17 cellular contexts compared by ENCODE assay signal in the genomic region with DNA sequence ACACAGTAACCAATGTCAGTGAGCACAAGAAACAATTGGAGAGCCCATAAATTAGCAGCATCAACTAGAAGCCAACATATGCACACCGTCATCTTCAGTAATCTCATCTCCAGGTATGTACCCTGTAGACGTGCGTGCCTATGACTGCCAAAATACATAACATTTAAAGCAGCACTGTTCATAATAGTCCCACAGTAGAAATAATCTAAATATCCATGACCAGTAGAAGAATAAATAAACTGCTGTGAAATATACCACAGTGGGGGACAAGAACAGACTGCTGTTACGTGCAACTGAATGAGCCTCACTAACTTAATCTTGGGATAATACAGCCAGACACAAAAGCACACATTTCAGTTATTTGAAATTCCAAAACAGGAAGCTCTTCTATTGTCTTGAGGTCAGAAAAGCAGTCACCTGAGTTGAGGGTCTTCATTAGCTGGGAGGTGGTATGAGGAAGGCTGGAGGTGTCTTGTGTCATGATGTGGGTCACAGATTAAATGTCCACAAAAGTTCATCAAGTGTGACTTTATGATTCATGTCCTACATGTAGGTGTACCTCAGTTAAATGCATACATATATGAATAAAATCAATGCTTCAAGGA.
DNase-seq lines count a peak whose midpoint lies in the region; ATAC-seq, FAIRE-seq and TF ChIP-seq lines count a peak whose summit lies in the region.
"Had no signal": no experiment of that assay in that cellular context is flagged by ENCODE, and none has a peak within 500 bp of the region (broad histone marks: within the 10 kb centered on the region; RNA-seq: fewer than 3 reads in every experiment).

No MANE protein-coding gene starts in this region.

- H3K4me3 ChIP-seq in GM23248: no peak overlapping the region
- H3K4me3 ChIP-seq in fibroblast of lung (replicated peaks in 1 of 4; ENCODE audit: control extremely low read depth in 1 of 4, insufficient read depth in 1 of 4, low read depth in 3 of 4, low read length in 4 of 4): no peak overlapping the region
- H3K4me3 ChIP-seq in osteoblast (ENCODE audit: insufficient read depth, low read length): no peak overlapping the region
- H3K4me3 ChIP-seq in body of pancreas: no peak overlapping the region
- no peak overlapping the region for H3K4me3 ChIP-seq in dorsolateral prefrontal cortex
- no peak overlapping the region for H3K4me3 ChIP-seq in H7 (ENCODE audit: insufficient read depth, low read depth, low read length)
- H3K4me3 ChIP-seq: Peyer's patch had no signal

- no peak for TF ChIP-seq CTCF in fibroblast of lung (conservative IDR thresholded peaks at IDR 0.05 in 1 of 2, IDR thresholded peaks at IDR 0.05 in 1 of 2; ENCODE audit: low read depth in 1 of 2, low read length in 2 of 2)
- no peak for TF ChIP-seq CTCF in osteoblast (IDR thresholded peaks at IDR 0.05; ENCODE audit: extremely low read depth, low read depth, low read length)
- TF ChIP-seq CTCF in body of pancreas (IDR thresholded peaks at IDR 0.05): no peak
- TF ChIP-seq CTCF in dorsolateral prefrontal cortex (IDR thresholded peaks at IDR 0.05 in 54 of 56, conservative IDR thresholded peaks at IDR 0.05 in 2 of 56; ENCODE audit: low read depth in 1 of 56, partially characterized antibody in 56 of 56): no peak

- peaks cover 16% of the 10 kb centered on the region for H3F3A ChIP-seq in GM23248 (ENCODE audit: insufficient read depth)

- H3K4me1 ChIP-seq in GM23248 (ENCODE audit: insufficient read depth) (peaks cover 22% of the 10 kb centered on the region), fibroblast of lung (ENCODE audit: control insufficient read depth, extremely low read depth, insufficient read depth, low read length) (peaks cover 9% of the 10 kb centered on the region), osteoblast (ENCODE audit: insufficient read depth, low read length) (peaks cover 13% of the 10 kb centered on the region), body of pancreas (no peaks in the 10 kb centered on the region)
- H3K4me1 ChIP-seq: Peyer's patch had no signal

- H3K36me3 ChIP-seq in GM23248 (ENCODE audit: low read depth) (no peaks in the 10 kb centered on the region), fibroblast of lung (ENCODE audit: control insufficient read depth, insufficient read depth, low read length) (no peaks in the 10 kb centered on the region), osteoblast (ENCODE audit: insufficient read depth, low read length) (no peaks in the 10 kb centered on the region), body of pancreas (replicated peaks in 1 of 2; ENCODE audit: insufficient read depth in 1 of 2, low read depth in 2 of 2) (no peaks in the 10 kb centered on the region), H7 (replicated peaks; ENCODE audit: control insufficient read depth, insufficient read depth, low read length) (no peaks in the 10 kb centered on the region)
- H3K36me3 ChIP-seq: BE2C, Peyer's patch had no signal

- H4K20me1 ChIP-seq in GM23248 (ENCODE audit: insufficient read depth) (no peaks in the 10 kb centered on the region), fibroblast of lung (ENCODE audit: control insufficient read depth, extremely low read depth, insufficient read depth, low read length) (no peaks in the 10 kb centered on the region), osteoblast (ENCODE audit: insufficient read depth, low read length) (no peaks in the 10 kb centered on the region)

- peak overlapping the region; percentile 64 for H3K9ac ChIP-seq in GM23248
- H3K9ac ChIP-seq in fibroblast of lung (ENCODE audit: insufficient read depth, low read length): no peak overlapping the region

- H3K27me3 ChIP-seq in GM23248 (replicated peaks; ENCODE audit: insufficient read depth) (no peaks in the 10 kb centered on the region), fibroblast of lung (ENCODE audit: control insufficient read depth, insufficient read depth, low read length) (no peaks in the 10 kb centered on the region), osteoblast (ENCODE audit: insufficient read depth, low read length) (no peaks in the 10 kb centered on the region), body of pancreas (no peaks in the 10 kb centered on the region), dorsolateral prefrontal cortex (peaks cover 0 to 12% (median 0%) of the 10 kb centered on the region in 45 donors), H7 (ENCODE audit: control insufficient read depth, insufficient read depth, low read length) (no peaks in the 10 kb centered on the region)
- H3K27me3 ChIP-seq: BE2C, Peyer's patch had no signal

- no peaks in the 10 kb centered on the region for H3K79me2 ChIP-seq in GM23248 (ENCODE audit: insufficient read depth)
- no peaks in the 10 kb centered on the region for H3K79me2 ChIP-seq in fibroblast of lung (ENCODE audit: control insufficient read depth, insufficient read depth, low read length)
- no peaks in the 10 kb centered on the region for H3K79me2 ChIP-seq in osteoblast (ENCODE audit: insufficient read depth, low read length)

- intact Hi-C loops in body of pancreas (cut with DNase I) (no loop called here), dorsolateral prefrontal cortex (cut with DNase I) (no loop called here)

- H2AFZ ChIP-seq in GM23248 (no peak overlapping the region), fibroblast of lung (ENCODE audit: low read length) (no peak overlapping the region), osteoblast (ENCODE audit: low read length) (no peak overlapping the region)

- H3K4me2 ChIP-seq in GM23248 (ENCODE audit: unreplicated experiment): peak overlapping the region; percentile 63
- H3K4me2 ChIP-seq in fibroblast of lung (ENCODE audit: extremely low read depth, insufficient read depth, low read length): no peak overlapping the region
- H3K4me2 ChIP-seq in osteoblast (ENCODE audit: insufficient read depth, low read length): no peak overlapping the region

- peak; percentile 19 for FAIRE-seq in TTC549 (lab: Jason Lieb, UNC)

- no peak for DNase-seq in GM23248
- peak in 1 of 2 donors; percentile 9 for DNase-seq in fibroblast of lung (ENCODE audit: low read depth in 2 of 2)
- DNase-seq in osteoblast (ENCODE audit: insufficient read length, low spot score, missing footprints): no peak
- DNase-seq in body of pancreas: no peak
- DNase-seq in activated effector memory CD4-positive, alpha-beta T cell treated with Interleukin-2 at 50 U/mL for 16 hours: no peak
- DNase-seq in dorsolateral prefrontal cortex: no peak
- DNase-seq in H7: no peak
- DNase-seq: BE2C, DND-41, GF-D8, H9, NCI-H1436, NCI-H2081, NCI-H510A treated with DMSO at 0.1 percent for 48 hours, Peyer's patch, SHP77 had no signal

- H3K9me3 ChIP-seq in GM23248 (ENCODE audit: low read depth) (no peaks in the 10 kb centered on the region), fibroblast of lung (ENCODE audit: control insufficient read depth, insufficient read depth, low read depth, low read length) (no peaks in the 10 kb centered on the region), osteoblast (ENCODE audit: low read depth, low read length) (no peaks in the 10 kb centered on the region), body of pancreas (no peaks in the 10 kb centered on the region)
- H3K9me3 ChIP-seq: BE2C, Peyer's patch had no signal

- H3K9me2 ChIP-seq in GM23248 (ENCODE audit: insufficient read depth): no peaks in the 10 kb centered on the region

- 95 to 98% methylated on average over 4 of the region's 4 CpGs for WGBS in GM23248 (ENCODE audit: low coverage in 1 of 2, low lambda C conversion rate in 2 of 2, missing lambda C conversion rate in 2 of 2), 2 experiments
- 75% methylated on average over 4 of the region's 4 CpGs for WGBS in body of pancreas, 2 donors

- in situ Hi-C loops in GM23248 (cut with MboI): loop anchor here (25.0 kb wide), 1 partner anchor 391 kb away; no protein-coding TSS in a partner anchor

- H3K27ac ChIP-seq in GM23248 (peak overlapping the region; percentile 79), fibroblast of lung (ENCODE audit: insufficient read depth, low read length) (peak overlapping the region; percentile 63), osteoblast (ENCODE audit: low read depth, low read length) (peak overlapping the region; percentile 70), body of pancreas (no peak overlapping the region), dorsolateral prefrontal cortex (no peak overlapping the region)
- H3K27ac ChIP-seq: Peyer's patch had no signal

- TF ChIP-seq POLR2A in body of pancreas (IDR thresholded peaks at IDR 0.05): no peak

- ATAC-seq in body of pancreas: no peak

Comparison
In these comparisons a context has a peak if more than half of its experiments do, and no peak if none do; other contexts are left out.
1. H3K27ac ChIP-seq: peak in GM23248 (single experiment), fibroblast of lung (single experiment) and osteoblast (single experiment); none in body of pancreas (0 of 4) and dorsolateral prefrontal cortex (0 of 59).